Comparison of ENCODE assay signal across 8 cellular contexts in the genomic region with DNA sequence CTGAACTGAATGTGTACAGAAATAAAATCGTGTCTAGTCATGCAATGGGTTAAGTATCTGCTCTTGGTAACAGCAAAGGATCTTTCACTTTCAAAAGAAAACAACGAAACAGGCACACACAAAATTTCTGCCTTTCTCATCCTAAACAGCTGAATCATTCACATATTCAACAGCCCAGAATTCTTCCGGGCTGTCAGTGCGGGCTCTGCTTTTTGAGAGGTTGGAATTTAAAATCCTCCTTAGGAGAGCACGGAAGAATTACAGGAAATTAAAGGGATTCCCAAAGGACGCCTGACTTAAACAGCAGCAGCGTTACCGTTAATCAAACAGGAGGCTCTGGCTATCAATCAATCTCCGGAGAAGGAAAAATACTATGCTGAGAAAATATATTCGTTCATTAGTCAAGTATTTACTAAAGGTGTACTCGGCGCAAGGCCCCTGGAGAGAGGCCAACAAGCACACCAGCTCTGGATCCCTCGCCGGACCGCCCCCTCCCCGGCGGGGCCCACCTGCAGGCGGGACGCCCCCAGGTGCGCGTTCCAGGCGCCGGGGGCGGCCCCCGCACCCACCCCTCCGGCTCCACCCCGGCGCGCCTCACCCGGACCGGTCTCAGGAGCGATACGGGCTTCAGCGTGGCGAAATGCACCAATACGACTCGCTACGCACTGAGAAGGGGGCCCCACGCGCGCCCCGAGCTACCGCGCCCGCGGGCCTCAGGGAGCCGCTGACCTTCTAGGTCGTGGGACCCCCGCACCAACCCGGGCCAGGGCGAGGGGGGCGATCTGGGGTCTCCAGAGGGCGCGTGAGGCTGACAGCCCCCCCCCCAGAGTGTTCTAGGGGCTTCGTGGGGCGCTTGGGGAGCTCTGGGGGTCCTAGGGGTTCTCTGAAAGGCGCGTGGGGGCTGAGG. TPM values are rescaled to one million over a fixed set of nuclear protein-coding genes. Genes with fewer than 3 reads are reported as not detected.
DNase-seq lines count a peak whose midpoint lies in the region; ATAC-seq and TF ChIP-seq lines count a peak whose summit lies in the region.

No MANE protein-coding gene starts in this region.

- H3K4me1 Mint-ChIP-seq in activated B cell treated with CpG ODN at 0.5 μM for 24 hours: peaks cover 17% of the 10 kb centered on the region
- H3K4me1 Mint-ChIP-seq in central memory CD8-positive, alpha-beta T cell: peaks cover 43% of the 10 kb centered on the region

- H3K79me2 ChIP-seq in Karpas-422 (ENCODE audit: low read length): peaks cover 60% of the 10 kb centered on the region

- H3K4me2 ChIP-seq in Karpas-422 (ENCODE audit: low read depth, low read length, poor library complexity, severe bottlenecking): peak overlapping the region; percentile 82

- H3K9me3 ChIP-seq in Karpas-422 (ENCODE audit: low read length): no peaks in the 10 kb centered on the region

- H3K9me2 ChIP-seq in Karpas-422 (replicated peaks; ENCODE audit: insufficient read depth, low read length): no peaks in the 10 kb centered on the region

- H3K4me3 ChIP-seq in Karpas-422 (ENCODE audit: low read length): peak overlapping the region; percentile 73

- intact Hi-C loops in activated B cell treated with CpG ODN at 0.5 μM for 24 hours (cut with micrococcal nuclease): loop anchor here (5.0 kb wide), 1 partner anchor 1972 kb away; the partner anchor contains the start of gene ABHD12

- H3K27me3 ChIP-seq in Karpas-422 (ENCODE audit: low read length): no peaks in the 10 kb centered on the region
- H3K27me3 ChIP-seq in layer of hippocampus (ENCODE audit: control insufficient read depth, insufficient read depth, low read length): no peaks in the 10 kb centered on the region

- POLR2A ChIA-PET in activated B cell treated with CpG ODN at 0.5 μM for 24 hours (lab: Charles Lee): interaction anchor here (1.7 to 3.6 kb wide), 2 partner anchors 62 to 69 kb away, joined by 8 to 67 read pairs; partner anchors contain the start of gene NXT1

- CTCF ChIA-PET in activated B cell treated with CpG ODN at 0.5 μM for 24 hours (lab: Charles Lee): interaction anchor here (1.2 to 1.9 kb wide), 3 partner anchors 9 to 70 kb away, joined by 4 to 20 read pairs (median 4); partner anchors contain the start of gene NXT1

- TF ChIP-seq CTCF in activated B cell treated with CpG ODN at 0.5 μM for 24 hours (IDR thresholded peaks at IDR 0.05): no peak

- peak; percentile 31 for DNase-seq in ACHN
- DNase-seq in Karpas-422: peak; percentile 70
- peak; percentile 39 for DNase-seq in activated B cell treated with CpG ODN at 0.5 μM for 24 hours
- peak in 1 of 2 donors; percentile 18 for DNase-seq in central memory CD8-positive, alpha-beta T cell (ENCODE audit: low spot score in 2 of 2)
- DNase-seq in stimulated activated CD4-positive, alpha-beta T cell treated with anti-CD3 and anti-CD28 coated beads, Interleukin-1b, Interleukin-23, amount 100 ng/mL, for 48 hours: peak; percentile 42
- DNase-seq in NCI-H1048 (lab: John Stamatoyannopoulos, UW): no peak

- peak overlapping the region; percentile 98 for H3K9ac ChIP-seq in Karpas-422 (ENCODE audit: low read length)

- H3K27me3 Mint-ChIP-seq in activated B cell treated with CpG ODN at 0.5 μM for 24 hours: peaks cover 10% of the 10 kb centered on the region
- peaks cover 13% of the 10 kb centered on the region for H3K27me3 Mint-ChIP-seq in central memory CD8-positive, alpha-beta T cell

- H4K20me1 ChIP-seq in Karpas-422 (ENCODE audit: insufficient read depth, low read depth, low read length): 0 out of 2 replicates have a peak, but pooled peaks cover 5% of the 10 kb centered on the region

- H3K4me3 Mint-ChIP-seq in activated B cell treated with CpG ODN at 0.5 μM for 24 hours: peak overlapping the region; percentile 82
- peak overlapping the region; percentile 84 for H3K4me3 Mint-ChIP-seq in central memory CD8-positive, alpha-beta T cell

- H3K4me1 ChIP-seq in Karpas-422 (ENCODE audit: low read length): peaks cover 35% of the 10 kb centered on the region

- no peaks in the 10 kb centered on the region for H3K36me3 ChIP-seq in Karpas-422 (ENCODE audit: insufficient read depth, low read length)

- ATAC-seq in GM18907 (IDR thresholded peaks at IDR 0.05; ENCODE audit: unreplicated experiment): peak; percentile 29
- ATAC-seq in activated B cell treated with CpG ODN at 0.5 μM for 24 hours (ENCODE audit: low read depth): peak; percentile 19
- ATAC-seq in central memory CD8-positive, alpha-beta T cell (replicated peaks; ENCODE audit: extremely low read depth, poor library complexity, severe bottlenecking): peak; percentile 13

- no peaks in the 10 kb centered on the region for H3K9me3 Mint-ChIP-seq in activated B cell treated with CpG ODN at 0.5 μM for 24 hours
- H3K9me3 Mint-ChIP-seq in central memory CD8-positive, alpha-beta T cell: no peaks in the 10 kb centered on the region

- H3K36me3 Mint-ChIP-seq in activated B cell treated with CpG ODN at 0.5 μM for 24 hours (ENCODE audit: low read depth): peaks cover 2% of the 10 kb centered on the region
- peaks cover 14% of the 10 kb centered on the region for H3K36me3 Mint-ChIP-seq in central memory CD8-positive, alpha-beta T cell (ENCODE audit: insufficient read depth)

- H2AFZ ChIP-seq in Karpas-422 (ENCODE audit: low read length): no peak overlapping the region

- H3K27ac ChIP-seq in Karpas-422 (ENCODE audit: low read length) (peak overlapping the region; percentile 48), layer of hippocampus (ENCODE audit: low read depth, low read length) (peak overlapping the region; percentile 82)

- H3K27ac Mint-ChIP-seq in activated B cell treated with CpG ODN at 0.5 μM for 24 hours: peak overlapping the region; percentile 71
- peak overlapping the region; percentile 87 for H3K27ac Mint-ChIP-seq in central memory CD8-positive, alpha-beta T cell (ENCODE audit: low read depth)

- in situ Hi-C loops in ACHN (cut with HindIII; ENCODE audit: low pct_ligation_motif_present, low pct_unique_long_range_greater_than_20kb, low sequenced_read_pairs): no loop called here

RNA-seq across cellular contexts. Expression of gene NAPB, which starts 1.0 kb away (rescaled TPM):
- total RNA-seq in Karpas-422 (2014; rRNA removed; shearing (Covaris generic); ENCODE audit: low replicate concordance): 32.6 and 35.1 TPM in 2 replicates
- total RNA-seq in activated B cell treated with CpG ODN at 0.5 μM for 24 hours: 5.3 and 7.8 TPM in 2 replicates

RNA-seq across cellular contexts. Expression of gene CSTL1, which starts 19.2 kb away (rescaled TPM):
- not detected in 2 replicates for total RNA-seq in Karpas-422 (2014; rRNA removed; shearing (Covaris generic); ENCODE audit: low replicate concordance)
- not detected in 2 replicates for total RNA-seq in activated B cell treated with CpG ODN at 0.5 μM for 24 hours

RNA-seq across cellular contexts. Expression of gene CST11, which starts 32.4 kb away (rescaled TPM):
- not detected in 2 replicates for total RNA-seq in Karpas-422 (2014; rRNA removed; shearing (Covaris generic); ENCODE audit: low replicate concordance)
- total RNA-seq in activated B cell treated with CpG ODN at 0.5 μM for 24 hours: not detected in 2 replicates

RNA-seq across cellular contexts. Expression of gene GZF1, which starts 58.3 kb away (rescaled TPM):
- 13.9 and 41.4 TPM in 2 replicates for total RNA-seq in Karpas-422 (2014; rRNA removed; shearing (Covaris generic); ENCODE audit: low replicate concordance)
- 13.3 and 13.5 TPM in 2 replicates for total RNA-seq in activated B cell treated with CpG ODN at 0.5 μM for 24 hours
